Comparison of ENCODE assay signal across 22 cellular contexts in genomic region chr4:67571975-67572374, GRCh38. TPM values are rescaled to one million over a fixed set of nuclear protein-coding genes. Genes with fewer than 3 reads are reported as not detected.
"Had no signal": no experiment of that assay in that cellular context is flagged by ENCODE, and none has a peak within 500 bp of the region (broad histone marks: within the 10 kb centered on the region; RNA-seq: fewer than 3 reads in every experiment).

No MANE protein-coding gene starts in this region.

- H3K9me3 ChIP-seq: body of pancreas, colonic mucosa, esophagus muscularis mucosa, left lung, mucosa of descending colon, right atrium auricular region, testis, upper lobe of left lung had no signal

- H3K4me1 ChIP-seq: colonic mucosa, esophagus muscularis mucosa, left lung, right atrium auricular region, testis, upper lobe of left lung had no signal

- H3K36me3 ChIP-seq: colonic mucosa, esophagus muscularis mucosa, left lung, right atrium auricular region, upper lobe of left lung had no signal

- ATAC-seq: activated CD4-positive, CD25-positive, alpha-beta regulatory T cell treated with anti-CD3 and anti-CD28 coated beads, Interleukin-2, amount 50 U/mL, for 24 hours; body of pancreas; left lung; mucosa of descending colon; natural killer cell treated with Interleukin-12 subunit alpha and Interleukin-12 subunit beta and Interleukin-15 and Interleukin-18, amount 100 ng/mL, for 72 hours; stimulated activated naive CD8-positive, alpha-beta T cell treated with anti-CD3 and anti-CD28 coated beads, Interleukin-15, amount 100 ng/mL, for 72 hours had no signal

- DNase-seq: activated CD4-positive, alpha-beta T cell treated with anti-CD3 and anti-CD28 coated beads, Interleukin-2, amount 50 U/mL, for 1 hour; activated CD8-positive, alpha-beta memory T cell treated with anti-CD3 and anti-CD28 coated beads for 24 hours; activated naive CD4-positive, alpha-beta T cell treated with anti-CD3 and anti-CD28 coated beads, Interleukin-2, amount 10 ng/mL, durations not matched to agents 7 days and 5 days; body of pancreas; central memory CD4-positive, alpha-beta T cell; colonic mucosa; hippocampal formation; left lung; mammary epithelial cell; mucosa of descending colon; nucleus accumbens; stimulated activated CD4-positive, alpha-beta T cell treated with anti-CD3 and anti-CD28 coated beads, Interleukin-4, amount 100 ng/mL, for 4 hours; stimulated activated naive CD8-positive, alpha-beta T cell treated with anti-CD3 and anti-CD28 coated beads, Interleukin-15, amount 100 ng/mL, for 72 hours; testis; upper lobe of left lung had no signal

- H3K27ac ChIP-seq: body of pancreas, colonic mucosa, esophagus muscularis mucosa, left lung, right atrium auricular region, testis, upper lobe of left lung had no signal

- H3K9me3 Mint-ChIP-seq: activated naive CD4-positive, alpha-beta T cell treated with anti-CD3 and anti-CD28 coated beads, Interleukin-2, amount 10 ng/mL, durations not matched to agents 7 days and 5 days; natural killer cell treated with Interleukin-12 subunit alpha and Interleukin-12 subunit beta and Interleukin-15 and Interleukin-18, amount 100 ng/mL, for 72 hours; stimulated activated naive CD8-positive, alpha-beta T cell treated with anti-CD3 and anti-CD28 coated beads, Interleukin-15, amount 100 ng/mL, for 72 hours; T-helper 1 cell treated with Interleukin-12 subunit alpha and Interleukin-12 subunit beta and Interleukin-4 antibody, amounts not matched to agents 30 μg/mL and 1 μg/mL, for 36 hours had no signal

- H3K27ac Mint-ChIP-seq: activated naive CD4-positive, alpha-beta T cell treated with anti-CD3 and anti-CD28 coated beads, Interleukin-2, amount 10 ng/mL, durations not matched to agents 7 days and 5 days; natural killer cell treated with Interleukin-12 subunit alpha and Interleukin-12 subunit beta and Interleukin-15 and Interleukin-18, amount 100 ng/mL, for 72 hours; stimulated activated naive CD8-positive, alpha-beta T cell treated with anti-CD3 and anti-CD28 coated beads, Interleukin-15, amount 100 ng/mL, for 72 hours; T-helper 1 cell treated with Interleukin-12 subunit alpha and Interleukin-12 subunit beta and Interleukin-4 antibody, amounts not matched to agents 30 μg/mL and 1 μg/mL, for 36 hours had no signal

- H3K27me3 ChIP-seq: body of pancreas, colonic mucosa, esophagus muscularis mucosa, left lung, right atrium auricular region, testis, upper lobe of left lung had no signal

- H3K4me3 Mint-ChIP-seq: activated naive CD4-positive, alpha-beta T cell treated with anti-CD3 and anti-CD28 coated beads, Interleukin-2, amount 10 ng/mL, durations not matched to agents 7 days and 5 days; natural killer cell treated with Interleukin-12 subunit alpha and Interleukin-12 subunit beta and Interleukin-15 and Interleukin-18, amount 100 ng/mL, for 72 hours; stimulated activated naive CD8-positive, alpha-beta T cell treated with anti-CD3 and anti-CD28 coated beads, Interleukin-15, amount 100 ng/mL, for 72 hours; T-helper 1 cell treated with Interleukin-12 subunit alpha and Interleukin-12 subunit beta and Interleukin-4 antibody, amounts not matched to agents 30 μg/mL and 1 μg/mL, for 36 hours had no signal

- H3K27me3 Mint-ChIP-seq: activated naive CD4-positive, alpha-beta T cell treated with anti-CD3 and anti-CD28 coated beads, Interleukin-2, amount 10 ng/mL, durations not matched to agents 7 days and 5 days; natural killer cell treated with Interleukin-12 subunit alpha and Interleukin-12 subunit beta and Interleukin-15 and Interleukin-18, amount 100 ng/mL, for 72 hours; stimulated activated naive CD8-positive, alpha-beta T cell treated with anti-CD3 and anti-CD28 coated beads, Interleukin-15, amount 100 ng/mL, for 72 hours had no signal

- H3K4me3 ChIP-seq: body of pancreas, colonic mucosa, esophagus muscularis mucosa, left lung, mucosa of descending colon, right atrium auricular region, testis, upper lobe of left lung had no signal

- H3K36me3 Mint-ChIP-seq: natural killer cell treated with Interleukin-12 subunit alpha and Interleukin-12 subunit beta and Interleukin-15 and Interleukin-18, amount 100 ng/mL, for 72 hours had no signal

RNA-seq across cellular contexts. Expression of gene STAP1, which starts 13.4 kb away (rescaled TPM):
- total RNA-seq: body of pancreas, glomerular endothelial cell, mammary epithelial cell, right atrium auricular region had no signal
- polyA plus RNA-seq: keratinocyte, mammary epithelial cell had no signal
